Comparison of ENCODE assay signal across 22 cellular contexts in genomic region chr14:64634558-64634957, GRCh38.
"Had no signal": no experiment of that assay in that cellular context is flagged by ENCODE, and none has a peak within 500 bp of the region (broad histone marks: within the 10 kb centered on the region; RNA-seq: fewer than 3 reads in every experiment).

No MANE protein-coding gene starts in this region.

- H3K27ac ChIP-seq: colonic mucosa, esophagus muscularis mucosa, pancreas, right lobe of liver had no signal

- DNase-seq: activated CD8-positive, alpha-beta memory T cell treated with anti-CD3 and anti-CD28 coated beads for 24 hours; activated CD8-positive, alpha-beta memory T cell treated with anti-CD3 and anti-CD28 coated beads, Interleukin-2, amount 50 U/mL, for 48 hours; activated effector memory CD4-positive, alpha-beta T cell treated with Interleukin-2 at 50 U/mL for 16 hours; activated naive CD4-positive, alpha-beta T cell treated with anti-CD3 and anti-CD28 coated beads, Interleukin-2, amount 10 ng/mL, durations not matched to agents 7 days and 5 days; activated naive CD8-positive, alpha-beta T cell treated with anti-CD3 and anti-CD28 coated beads, Interleukin-2, amount 50 U/mL, for 24 hours; activated T-cell treated with anti-CD3 and anti-CD28 coated beads, Interleukin-2, amount 50 U/mL, for 48 hours; anterior cingulate cortex; central memory CD4-positive, alpha-beta T cell; colonic mucosa; immature natural killer cell; kidney glomerular epithelial cell; left ventricle myocardium superior; mucosa of descending colon; naive thymus-derived CD4-positive, alpha-beta T cell; pancreas; stimulated activated CD4-positive, alpha-beta T cell treated with anti-CD3 and anti-CD28 coated beads, Interleukin-4, amount 100 ng/mL, for 24 hours; stimulated activated naive B cell treated with anti-CD40 and anti-IgM and Interleukin-4, amounts not matched to agents 10 μg/mL and 1 μg/mL and 100 μg/mL, for 72 hours; T-cell; T-helper 9 cell had no signal

- H3K27ac Mint-ChIP-seq: activated naive CD4-positive, alpha-beta T cell treated with anti-CD3 and anti-CD28 coated beads, Interleukin-2, amount 10 ng/mL, durations not matched to agents 7 days and 5 days; activated naive CD8-positive, alpha-beta T cell treated with anti-CD3 and anti-CD28 coated beads, Interleukin-2, amount 50 U/mL, for 24 hours; brain; immature natural killer cell; naive thymus-derived CD4-positive, alpha-beta T cell; stimulated activated naive B cell treated with anti-CD40 and anti-IgM and Interleukin-4, amounts not matched to agents 10 μg/mL and 1 μg/mL and 100 μg/mL, for 72 hours; T-cell had no signal

- H3K4me1 Mint-ChIP-seq: activated naive CD8-positive, alpha-beta T cell treated with anti-CD3 and anti-CD28 coated beads, Interleukin-2, amount 50 U/mL, for 24 hours had no signal

- H3K36me3 ChIP-seq: colonic mucosa, esophagus muscularis mucosa, pancreas, right lobe of liver had no signal

- H3K9me3 Mint-ChIP-seq: activated naive CD4-positive, alpha-beta T cell treated with anti-CD3 and anti-CD28 coated beads, Interleukin-2, amount 10 ng/mL, durations not matched to agents 7 days and 5 days; activated naive CD8-positive, alpha-beta T cell treated with anti-CD3 and anti-CD28 coated beads, Interleukin-2, amount 50 U/mL, for 24 hours; brain; immature natural killer cell; naive thymus-derived CD4-positive, alpha-beta T cell; stimulated activated naive B cell treated with anti-CD40 and anti-IgM and Interleukin-4, amounts not matched to agents 10 μg/mL and 1 μg/mL and 100 μg/mL, for 72 hours; T-cell had no signal

- H3K4me3 ChIP-seq: colonic mucosa, esophagus muscularis mucosa, mucosa of descending colon, pancreas, right lobe of liver had no signal

- ATAC-seq: activated naive CD8-positive, alpha-beta T cell treated with anti-CD3 and anti-CD28 coated beads, Interleukin-2, amount 50 U/mL, for 24 hours; left ventricle myocardium superior; mucosa of descending colon; naive thymus-derived CD4-positive, alpha-beta T cell; pancreas; right lobe of liver; stimulated activated naive B cell treated with anti-CD40 and anti-IgM and Interleukin-4, amounts not matched to agents 10 μg/mL and 1 μg/mL and 100 μg/mL, for 72 hours; T-cell had no signal

- H3K36me3 Mint-ChIP-seq: activated naive CD4-positive, alpha-beta T cell treated with anti-CD3 and anti-CD28 coated beads, Interleukin-2, amount 10 ng/mL, durations not matched to agents 7 days and 5 days; brain; immature natural killer cell; naive thymus-derived CD4-positive, alpha-beta T cell; stimulated activated naive B cell treated with anti-CD40 and anti-IgM and Interleukin-4, amounts not matched to agents 10 μg/mL and 1 μg/mL and 100 μg/mL, for 72 hours; T-cell had no signal

- H3K4me1 ChIP-seq: colonic mucosa, pancreas had no signal

- H3K27me3 ChIP-seq: colonic mucosa, esophagus muscularis mucosa, pancreas, right lobe of liver had no signal

- H3K4me3 Mint-ChIP-seq: activated naive CD4-positive, alpha-beta T cell treated with anti-CD3 and anti-CD28 coated beads, Interleukin-2, amount 10 ng/mL, durations not matched to agents 7 days and 5 days; activated naive CD8-positive, alpha-beta T cell treated with anti-CD3 and anti-CD28 coated beads, Interleukin-2, amount 50 U/mL, for 24 hours; brain; immature natural killer cell; naive thymus-derived CD4-positive, alpha-beta T cell; stimulated activated naive B cell treated with anti-CD40 and anti-IgM and Interleukin-4, amounts not matched to agents 10 μg/mL and 1 μg/mL and 100 μg/mL, for 72 hours; T-cell had no signal

- H3K9me3 ChIP-seq: colonic mucosa, esophagus muscularis mucosa, mucosa of descending colon, pancreas, right lobe of liver had no signal
